10 cellular contexts compared by ENCODE assay signal in the genomic region with DNA sequence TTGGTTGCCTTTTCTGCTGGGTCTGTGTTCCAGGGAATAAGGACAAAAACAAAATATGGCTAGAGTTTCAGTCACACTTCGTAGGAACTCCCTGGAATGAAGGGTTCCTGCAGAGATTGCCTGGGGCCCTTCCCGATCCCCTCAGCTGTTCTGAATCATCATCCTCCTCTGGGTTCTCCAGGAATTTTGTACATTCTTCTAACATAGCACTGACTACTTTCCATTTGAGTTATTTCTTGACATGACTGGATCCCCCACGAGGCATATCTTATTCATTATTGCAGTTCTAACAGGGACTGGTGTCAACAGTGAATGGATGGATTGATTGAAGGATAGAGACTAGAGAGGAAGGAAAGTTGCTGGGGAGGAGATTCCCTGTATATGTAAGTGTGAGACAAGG. TPM values are rescaled to one million over a fixed set of nuclear protein-coding genes. Genes with fewer than 3 reads are reported as not detected.
DNase-seq lines count a peak whose midpoint lies in the region; FAIRE-seq and TF ChIP-seq lines count a peak whose summit lies in the region.
"Had no signal": no experiment of that assay in that cellular context is flagged by ENCODE, and none has a peak within 500 bp of the region (broad histone marks: within the 10 kb centered on the region; RNA-seq: fewer than 3 reads in every experiment).

No MANE protein-coding gene starts in this region.

- H3K27ac ChIP-seq in keratinocyte (ENCODE audit: control insufficient read depth, insufficient read depth, low read length), result peak overlapping the region; percentile 27

- TF ChIP-seq EP300 in Ishikawa (IDR thresholded peaks at IDR 0.05; ENCODE audit: borderline replicate concordance), result peak; percentile 46; the same call in 1 of the 2 replicates

- TF ChIP-seq CTCF in astrocyte of the spinal cord (IDR thresholded peaks at IDR 0.05; ENCODE audit: low read depth, low read length), result no peak
- TF ChIP-seq CTCF in keratinocyte (optimal IDR thresholded peaks at IDR 0.05 in 1 of 3, IDR thresholded peaks at IDR 0.05 in 1 of 3, conservative IDR thresholded peaks at IDR 0.05 in 1 of 3; ENCODE audit: extremely low read depth in 1 of 3, insufficient read depth in 2 of 3, low read length in 3 of 3), result no peak

- no peak overlapping the region for H2AFZ ChIP-seq in keratinocyte (ENCODE audit: control insufficient read depth, low read length)

- no peaks in the 10 kb centered on the region for H3K36me3 ChIP-seq in keratinocyte (ENCODE audit: control insufficient read depth in 2 of 2, extremely low read depth in 1 of 2, insufficient read depth in 2 of 2, low read length in 2 of 2)
- H3K36me3 ChIP-seq: BE2C had no signal

- no peak overlapping the region for H3K9ac ChIP-seq in keratinocyte (ENCODE audit: control insufficient read depth, extremely low read depth, insufficient read depth, low read length)

- H3K9me1 ChIP-seq in keratinocyte (ENCODE audit: control insufficient read depth, extremely low read depth, insufficient read depth, low read length), result no peaks in the 10 kb centered on the region

- peaks cover 42% of the 10 kb centered on the region for H3K4me1 ChIP-seq in keratinocyte (ENCODE audit: control insufficient read depth, extremely low read depth, insufficient read depth, low read length)
- H3K4me1 ChIP-seq: BE2C had no signal

- H3K4me2 ChIP-seq in keratinocyte (ENCODE audit: control insufficient read depth, extremely low read depth, insufficient read depth, low read depth, low read length), result peak overlapping the region; percentile 44

- no peaks in the 10 kb centered on the region for H4K20me1 ChIP-seq in keratinocyte (ENCODE audit: control insufficient read depth, extremely low read depth, insufficient read depth, low read length)

- DNase-seq in AG08396 (ENCODE audit: low spot score) (peak; percentile 58), astrocyte of the spinal cord (ENCODE audit: low read depth, low spot score) (peak; percentile 68), keratinocyte (ENCODE audit: low read depth, low spot score) (peak; percentile 83), NCI-H748 treated with DMSO at 0.1 percent for 48 hours (lab: John Stamatoyannopoulos, UW) (no peak), NCI-H2029 treated with DMSO at 0.1 percent for 48 hours (lab: John Stamatoyannopoulos, UW) (no peak), NCI-H1048 (lab: John Stamatoyannopoulos, UW) (no peak), activated T-cell treated with anti-CD3 and anti-CD28 coated beads for 4 hours (no peak)
- DNase-seq: activated naive CD4-positive, alpha-beta T cell treated with anti-CD3 and anti-CD28 coated beads, Interleukin-2, amount 10 ng/mL, durations not matched to agents 7 days and 5 days; BE2C had no signal

- peak; percentile 95 for FAIRE-seq in keratinocyte (lab: Jason Lieb, UNC)

- H3K79me2 ChIP-seq in keratinocyte (ENCODE audit: control insufficient read depth, insufficient read depth, low read length), result no peaks in the 10 kb centered on the region

- peaks cover 2% of the 10 kb centered on the region for H3K9me3 ChIP-seq in keratinocyte (ENCODE audit: control insufficient read depth, low read depth, low read length)
- H3K9me3 ChIP-seq: BE2C had no signal

- no peaks in the 10 kb centered on the region for H3K27me3 ChIP-seq in keratinocyte (ENCODE audit: control insufficient read depth, extremely low read depth, insufficient read depth, low read length)
- H3K27me3 ChIP-seq: BE2C had no signal

- dilution Hi-C loops in keratinocyte (cut with MboI; ENCODE audit: extremely low pct_ligation_motif_present, low sequenced_read_pairs), result no loop called here

- no peak for TF ChIP-seq RAD21 in Ishikawa (IDR thresholded peaks at IDR 0.05; ENCODE audit: low read depth)

- H3K4me3 ChIP-seq in astrocyte of the spinal cord (ENCODE audit: low read depth, low read length) (no peak overlapping the region), keratinocyte (ENCODE audit: control insufficient read depth in 2 of 3, extremely low read depth in 1 of 3, insufficient read depth in 2 of 3, low read depth in 1 of 3, low read length in 3 of 3) (no peak overlapping the region)

- in situ Hi-C loops in astrocyte of the spinal cord (cut with HindIII; ENCODE audit: low sequenced_read_pairs), result no loop called here

TF ChIP-seq in Ishikawa, 13 proteins besides CTCF, POLR2A, EP300 and RAD21:
- peak; percentile 54 for TF ChIP-seq TCF12 (IDR thresholded peaks at IDR 0.05; ENCODE audit: low read depth)
- no peak for TF ChIP-seq YY1 (IDR thresholded peaks at IDR 0.05; ENCODE audit: low read depth)
- TF ChIP-seq TEAD4 (IDR thresholded peaks at IDR 0.05), result peak; percentile 43
- TF ChIP-seq TAF1 (IDR thresholded peaks at IDR 0.05; ENCODE audit: low read depth), result no peak
- TF ChIP-seq NFIC (IDR thresholded peaks at IDR 0.05), result 0 out of 2 replicates have a peak, but pooled peaks have one; percentile 24

RNA-seq across cellular contexts. Expression of a gene that starts 49.2 kb away (rescaled TPM):
- polyA plus RNA-seq in keratinocyte, result 50.0 to 103 TPM (median 58.7 TPM) in 3 replicates
- 9.7 TPM for polyA plus RNA-seq in keratinocyte (2011; ENCODE audit: low read depth)
- 11.0 and 13.9 TPM in 2 replicates for polyA plus RNA-seq in keratinocyte (2011; cell fraction: cytosol; rRNA removed)
- polyA plus RNA-seq in keratinocyte (2011; cell fraction: nucleus; rRNA removed), result 220 and 317 TPM in 2 replicates
- 9.3 and 67.3 TPM in 2 replicates for polyA plus RNA-seq in keratinocyte (2012; ENCODE audit: low replicate concordance)
- polyA minus RNA-seq in keratinocyte, result 156 to 171 TPM (median 163 TPM) in 3 replicates
- polyA minus RNA-seq in keratinocyte (2011; cell fraction: cytosol; rRNA and poly(A)+ RNA removed), result 52.0 TPM
- 323 and 527 TPM in 2 replicates for polyA minus RNA-seq in keratinocyte (2011; cell fraction: nucleus; rRNA and poly(A)+ RNA removed)

Comparison
In these comparisons a context has a peak if more than half of its experiments do, and no peak if none do; other contexts are left out.
1. DNase-seq: peak in AG08396 (single experiment), astrocyte of the spinal cord (single experiment) and keratinocyte (single experiment); none in NCI-H748 treated with DMSO at 0.1 percent for 48 hours (single experiment), NCI-H2029 treated with DMSO at 0.1 percent for 48 hours (single experiment), NCI-H1048 (single experiment) and activated T-cell treated with anti-CD3 and anti-CD28 coated beads for 4 hours (single experiment).